ENCODE assay signal across 28 cellular contexts in the genomic region with DNA sequence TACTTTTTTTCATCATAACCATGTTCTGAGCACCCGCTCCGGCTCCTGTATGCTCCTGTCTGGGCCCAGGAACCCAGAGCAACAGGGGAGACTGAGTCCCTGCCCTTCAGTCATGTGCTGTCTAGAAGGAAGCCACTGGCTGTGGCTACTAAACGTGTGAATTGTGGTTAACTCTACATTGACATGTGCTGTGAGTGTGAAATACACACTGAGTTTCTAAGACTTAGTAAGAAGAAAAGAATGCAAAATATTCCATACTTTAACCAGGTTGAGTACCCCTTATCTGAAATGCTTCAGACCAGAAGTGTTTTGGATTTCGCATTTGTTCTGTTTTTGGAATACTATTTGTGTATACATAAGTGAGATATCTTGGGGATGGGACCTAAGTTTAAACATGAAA. TPM values are rescaled to one million over a fixed set of nuclear protein-coding genes. Genes with fewer than 3 reads are reported as not detected.
DNase-seq lines count a peak whose midpoint lies in the region; ATAC-seq and TF ChIP-seq lines count a peak whose summit lies in the region.
"Had no signal": no experiment of that assay in that cellular context is flagged by ENCODE, and none has a peak within 500 bp of the region (broad histone marks: within the 10 kb centered on the region; RNA-seq: fewer than 3 reads in every experiment).

No MANE protein-coding gene starts in this region.

- no peak overlapping the region for H3K4me3 Mint-ChIP-seq in activated T-helper 17 cell treated with anti-CD3 and anti-CD28 coated beads, Interleukin-2, amount 50 U/mL, for 72 hours
- H3K4me3 Mint-ChIP-seq: activated CD4-positive, alpha-beta T cell treated with anti-CD3 and anti-CD28 coated beads for 36 hours; activated T-cell treated with anti-CD3 and anti-CD28 coated beads, Interleukin-2, amount 50 U/mL, for 24 hours; CD4-positive, alpha-beta T cell had no signal

- no peaks in the 10 kb centered on the region for H3K36me3 ChIP-seq in brain microvascular endothelial cell (replicated peaks)
- H3K36me3 ChIP-seq in lung (ENCODE audit: control insufficient read depth in 2 of 2, insufficient read depth in 2 of 2, low read length in 2 of 2): no peaks in the 10 kb centered on the region
- H3K36me3 ChIP-seq: gastroesophageal sphincter, prostate gland, vagina had no signal

- H3K9me3 ChIP-seq in lung (ENCODE audit: control insufficient read depth in 2 of 2, insufficient read depth in 1 of 2, low read length in 1 of 2): no peaks in the 10 kb centered on the region
- H3K9me3 ChIP-seq: gastroesophageal sphincter, prostate gland, vagina had no signal

- H3K27ac ChIP-seq in brain microvascular endothelial cell (no peak overlapping the region), lung (ENCODE audit: low read depth in 1 of 2, low read length in 1 of 2) (no peak overlapping the region)
- H3K27ac ChIP-seq: gastroesophageal sphincter, prostate gland, vagina had no signal

- 74 to 83% methylated on average over 4 of the region's 4 CpGs for WGBS in lung, 2 donors

- H3K4me1 Mint-ChIP-seq in activated T-helper 17 cell treated with anti-CD3 and anti-CD28 coated beads, Interleukin-2, amount 50 U/mL, for 72 hours: no peaks in the 10 kb centered on the region

- H3K27ac Mint-ChIP-seq in activated T-helper 17 cell treated with anti-CD3 and anti-CD28 coated beads, Interleukin-2, amount 50 U/mL, for 72 hours: no peak overlapping the region
- H3K27ac Mint-ChIP-seq: activated CD4-positive, alpha-beta T cell treated with anti-CD3 and anti-CD28 coated beads for 36 hours; activated T-cell treated with anti-CD3 and anti-CD28 coated beads, Interleukin-2, amount 50 U/mL, for 24 hours; CD4-positive, alpha-beta T cell had no signal

- H3K9me3 Mint-ChIP-seq in activated T-helper 17 cell treated with anti-CD3 and anti-CD28 coated beads, Interleukin-2, amount 50 U/mL, for 72 hours: no peaks in the 10 kb centered on the region
- H3K9me3 Mint-ChIP-seq: activated T-cell treated with anti-CD3 and anti-CD28 coated beads, Interleukin-2, amount 50 U/mL, for 24 hours; CD4-positive, alpha-beta T cell had no signal

- no peaks in the 10 kb centered on the region for H3K36me3 Mint-ChIP-seq in activated T-helper 17 cell treated with anti-CD3 and anti-CD28 coated beads, Interleukin-2, amount 50 U/mL, for 72 hours (ENCODE audit: low read depth)

- intact Hi-C loops in left colon (cut with DNase I, micrococcal nuclease): no loop called here

- peak; percentile 12 for ATAC-seq in lung (ENCODE audit: insufficient read depth, low FRiP score)
- no peak for ATAC-seq in activated T-helper 17 cell treated with anti-CD3 and anti-CD28 coated beads, Interleukin-2, amount 50 U/mL, for 72 hours (replicated peaks)
- no peak for ATAC-seq in left colon
- ATAC-seq: activated CD4-positive, alpha-beta T cell treated with anti-CD3 and anti-CD28 coated beads for 36 hours had no signal

- H3K27me3 ChIP-seq in brain microvascular endothelial cell (replicated peaks) (no peaks in the 10 kb centered on the region), lung (ENCODE audit: control insufficient read depth, insufficient read depth) (no peaks in the 10 kb centered on the region)
- H3K27me3 ChIP-seq: vagina had no signal

- H3K4me3 ChIP-seq in brain microvascular endothelial cell (ENCODE audit: low read depth, low read length) (no peak overlapping the region), lung (no peak overlapping the region)
- H3K4me3 ChIP-seq: gastroesophageal sphincter, prostate gland, vagina had no signal

- peaks cover 0 to 7% of the 10 kb centered on the region in 2 donors for H3K4me1 ChIP-seq in lung (ENCODE audit: control insufficient read depth in 2 of 2, insufficient read depth in 2 of 2, low read length in 2 of 2)
- H3K4me1 ChIP-seq: gastroesophageal sphincter, prostate gland had no signal

- H3K27me3 Mint-ChIP-seq in activated T-helper 17 cell treated with anti-CD3 and anti-CD28 coated beads, Interleukin-2, amount 50 U/mL, for 72 hours: peaks cover 36% of the 10 kb centered on the region

- DNase-seq in EH (ENCODE audit: low read depth) (peak; percentile 51), NCI-H226 (peak; percentile 88), brain microvascular endothelial cell (peak; percentile 34), lung (ENCODE audit: low spot score) (no peak), AG08395 (ENCODE audit: low spot score) (no peak), globus pallidus (ENCODE audit: low spot score) (no peak), left colon (no peak)
- DNase-seq: activated CD4-positive, alpha-beta T cell treated with anti-CD3 and anti-CD28 coated beads for 36 hours; activated CD8-positive, alpha-beta memory T cell treated with anti-CD3 and anti-CD28 coated beads for 24 hours; activated naive CD4-positive, alpha-beta T cell treated with Interleukin-2 at 50 U/mL for 16 hours; activated T-cell treated with anti-CD3 and anti-CD28 coated beads, Interleukin-2, amount 50 U/mL, for 24 hours; amygdala; CD4-positive, alpha-beta T cell; cerebellar nuclear complex; erythroblast; NCI-H1092; NCI-H1930; NCI-H2227 treated with DMSO at 0.1 percent for 48 hours; NCI-H82; OCI-M1; SIG-M5; stimulated activated CD4-positive, alpha-beta T cell treated with anti-CD3 and anti-CD28 coated beads, Interleukin-1b, Interleukin-23, amount 100 ng/mL, for 48 hours; substantia nigra had no signal

- no peak for TF ChIP-seq CTCF in brain microvascular endothelial cell (IDR thresholded peaks at IDR 0.05; ENCODE audit: low read depth, low read length, missing control alignments)
- no peak for TF ChIP-seq CTCF in lung (IDR thresholded peaks at IDR 0.05; ENCODE audit: control extremely low read depth, extremely low read depth)

- in situ Hi-C loops in brain microvascular endothelial cell (cut with HindIII; ENCODE audit: low pct_ligation_motif_present, low sequenced_read_pairs): loop anchor here (25.0 kb wide), 1 partner anchor 179 kb away; no protein-coding TSS in a partner anchor

RNA-seq across cellular contexts. Expression of gene CGNL1, which starts 42.8 kb away (rescaled TPM):
- total RNA-seq in lung (10 to 100 TPM; 32.8 to 42.5 TPM), left colon (1 to 10 TPM; 2.8 to 4.1 TPM)
- 10 to 100 TPM in 1 of 2 donors, 1 to 10 TPM in 1; 9.0 to 13.0 TPM for polyA plus RNA-seq in lung
- total RNA-seq in activated T-helper 17 cell treated with anti-CD3 and anti-CD28 coated beads, Interleukin-2, amount 50 U/mL, for 72 hours: not detected
- total RNA-seq: activated CD4-positive, alpha-beta T cell treated with anti-CD3 and anti-CD28 coated beads for 36 hours; CD4-positive, alpha-beta T cell; T-helper 1 cell treated with Interleukin-12 subunit alpha and Interleukin-12 subunit beta and Interleukin-4 antibody, amounts not matched to agents 30 ng/mL and 1 ng/mL, for 36 hours had no signal

Comparison
In these comparisons a context has a peak if more than half of its experiments do, and no peak if none do; other contexts are left out.
1. DNase-seq: peak in EH (single experiment), NCI-H226 (single experiment) and brain microvascular endothelial cell (single experiment); none in lung (single experiment), AG08395 (single experiment), globus pallidus (single experiment) and left colon (0 of 2).
2. RNA of gene CGNL1, which starts 42.8 kb away (total RNA-seq): 32.8 to 42.5 TPM in lung; 2.8 to 4.1 TPM in left colon and not detected in activated T-helper 17 cell treated with anti-CD3 and anti-CD28 coated beads, Interleukin-2, amount 50 U/mL, for 72 hours; every median in the first group is over 4 times any median in the second.